In the genomic region with DNA sequence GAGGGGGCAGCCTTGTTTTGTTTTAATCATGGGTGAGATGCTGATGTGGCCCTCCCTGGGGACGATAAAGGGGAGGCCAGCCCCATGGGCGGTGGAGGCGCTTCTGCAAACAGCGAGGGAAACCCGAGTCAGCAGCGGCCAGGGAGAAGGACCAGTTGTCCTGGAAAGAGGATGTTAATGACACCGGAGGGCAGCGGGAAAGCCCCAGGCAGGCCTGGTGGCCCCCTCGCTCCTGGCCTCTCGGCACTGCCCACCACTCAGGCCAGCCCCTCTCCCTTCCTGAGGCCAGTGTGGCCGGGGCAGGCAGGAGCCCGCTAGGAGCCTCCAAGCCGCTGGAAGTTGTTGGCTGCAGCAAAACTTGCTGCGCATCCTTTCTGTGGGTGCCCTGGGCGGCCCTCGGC, we compare ENCODE assay signal across 30 cellular contexts. TPM values are rescaled to one million over a fixed set of nuclear protein-coding genes. Genes with fewer than 3 reads are reported as not detected.
"Had no signal": no experiment of that assay in that cellular context is flagged by ENCODE, and none has a peak within 500 bp of the region (broad histone marks: within the 10 kb centered on the region; RNA-seq: fewer than 3 reads in every experiment).

No MANE protein-coding gene starts in this region.

- H3K36me3 Mint-ChIP-seq: naive thymus-derived CD8-positive, alpha-beta T cell; stimulated activated naive B cell treated with anti-CD40 and anti-IgM and Interleukin-4, amounts not matched to agents 10 μg/mL and 1 μg/mL and 100 μg/mL, for 72 hours had no signal

- H3K27ac Mint-ChIP-seq: activated CD4-positive, alpha-beta memory T cell treated with anti-CD3 and anti-CD28 coated beads, Interleukin-2, amount 10 ng/mL, durations not matched to agents 7 days and 5 days; activated CD4-positive, alpha-beta T cell treated with anti-CD3 and anti-CD28 coated beads, Interleukin-2, amount 10 ng/mL, durations not matched to agents 24 days and 14 days; activated T-cell treated with anti-CD3 and anti-CD28 coated beads, Interleukin-2, amount 50 U/mL, for 24 hours; naive thymus-derived CD8-positive, alpha-beta T cell; progenitor cell of endocrine pancreas; stimulated activated naive B cell treated with anti-CD40 and anti-IgM and Interleukin-4, amounts not matched to agents 10 μg/mL and 1 μg/mL and 100 μg/mL, for 72 hours had no signal

- H3K4me1 Mint-ChIP-seq: activated CD4-positive, alpha-beta memory T cell treated with anti-CD3 and anti-CD28 coated beads, Interleukin-2, amount 10 ng/mL, durations not matched to agents 7 days and 5 days; activated CD4-positive, alpha-beta T cell treated with anti-CD3 and anti-CD28 coated beads, Interleukin-2, amount 10 ng/mL, durations not matched to agents 24 days and 14 days; naive thymus-derived CD8-positive, alpha-beta T cell; stimulated activated naive B cell treated with anti-CD40 and anti-IgM and Interleukin-4, amounts not matched to agents 10 μg/mL and 1 μg/mL and 100 μg/mL, for 72 hours had no signal

- H3K4me3 Mint-ChIP-seq: activated CD4-positive, alpha-beta memory T cell treated with anti-CD3 and anti-CD28 coated beads, Interleukin-2, amount 10 ng/mL, durations not matched to agents 7 days and 5 days; activated CD4-positive, alpha-beta T cell treated with anti-CD3 and anti-CD28 coated beads, Interleukin-2, amount 10 ng/mL, durations not matched to agents 24 days and 14 days; activated T-cell treated with anti-CD3 and anti-CD28 coated beads, Interleukin-2, amount 50 U/mL, for 24 hours; naive thymus-derived CD8-positive, alpha-beta T cell; stimulated activated naive B cell treated with anti-CD40 and anti-IgM and Interleukin-4, amounts not matched to agents 10 μg/mL and 1 μg/mL and 100 μg/mL, for 72 hours had no signal

- DNase-seq: activated CD4-positive, alpha-beta memory T cell treated with anti-CD3 and anti-CD28 coated beads, Interleukin-2, amount 10 ng/mL, durations not matched to agents 7 days and 5 days; activated CD4-positive, alpha-beta T cell treated with anti-CD3 and anti-CD28 coated beads, Interleukin-2, amount 10 ng/mL, durations not matched to agents 24 days and 14 days; activated CD4-positive, CD25-positive, alpha-beta regulatory T cell treated with anti-CD3 and anti-CD28 coated beads, Interleukin-2, amount 50 U/mL, for 72 hours; activated CD8-positive, alpha-beta memory T cell treated with anti-CD3 and anti-CD28 coated beads, Interleukin-2, amount 50 U/mL, for 48 hours; activated gamma-delta T cell treated with Interleukin-2 at 50 U/mL for 16 hours; activated naive CD4-positive, alpha-beta T cell treated with anti-CD3 and anti-CD28 coated beads, Interleukin-2, amount 50 U/mL, for 16 hours; activated T-cell treated with anti-CD3 and anti-CD28 coated beads, Interleukin-2, amount 50 U/mL, for 24 hours; amygdala; caudate nucleus; cortex of kidney; foreskin keratinocyte; heart left ventricle; hypothalamus; left lung; lower lobe of right lung; mesenchymal stem cell; naive thymus-derived CD8-positive, alpha-beta T cell; ovary; stimulated activated CD4-positive, alpha-beta T cell treated with anti-CD3 and anti-CD28 coated beads, Interleukin-1b, Interleukin-23, amount 100 ng/mL, for 48 hours; stimulated activated CD4-positive, alpha-beta T cell treated with anti-CD3 and anti-CD28 coated beads, Interleukin-4, amount 100 ng/mL, for 4 hours; stimulated activated CD8-positive, alpha-beta memory T cell treated with anti-CD3 and anti-CD28 coated beads, Interleukin-4, amount 100 ng/mL, for 48 hours; stimulated activated naive B cell treated with anti-CD40 and anti-IgM and Interleukin-4, amounts not matched to agents 10 μg/mL and 1 μg/mL and 100 μg/mL, for 72 hours; stomach; T-helper 2 cell; tibial artery had no signal

- H3K9me3 Mint-ChIP-seq: activated CD4-positive, alpha-beta memory T cell treated with anti-CD3 and anti-CD28 coated beads, Interleukin-2, amount 10 ng/mL, durations not matched to agents 7 days and 5 days; activated CD4-positive, alpha-beta T cell treated with anti-CD3 and anti-CD28 coated beads, Interleukin-2, amount 10 ng/mL, durations not matched to agents 24 days and 14 days; activated T-cell treated with anti-CD3 and anti-CD28 coated beads, Interleukin-2, amount 50 U/mL, for 24 hours; naive thymus-derived CD8-positive, alpha-beta T cell; stimulated activated naive B cell treated with anti-CD40 and anti-IgM and Interleukin-4, amounts not matched to agents 10 μg/mL and 1 μg/mL and 100 μg/mL, for 72 hours had no signal

- ATAC-seq: heart left ventricle; left lung; lower lobe of right lung; naive thymus-derived CD8-positive, alpha-beta T cell; stimulated activated naive B cell treated with anti-CD40 and anti-IgM and Interleukin-4, amounts not matched to agents 10 μg/mL and 1 μg/mL and 100 μg/mL, for 72 hours had no signal

RNA-seq across cellular contexts. Expression of a gene that starts 36.7 kb away (rescaled TPM):
- total RNA-seq: activated CD4-positive, alpha-beta memory T cell treated with anti-CD3 and anti-CD28 coated beads, Interleukin-2, amount 10 ng/mL, durations not matched to agents 7 days and 5 days; activated CD4-positive, alpha-beta T cell treated with anti-CD3 and anti-CD28 coated beads, Interleukin-2, amount 10 ng/mL, durations not matched to agents 24 days and 14 days; chondrocyte; naive thymus-derived CD8-positive, alpha-beta T cell; renal cortical epithelial cell; smooth muscle cell; stomach; ureter had no signal
